In genomic region chr1:101178688-101179491, GRCh38 we compare ENCODE assay signal across 8 cellular contexts. TPM values are rescaled to one million over a fixed set of nuclear protein-coding genes. Genes with fewer than 3 reads are reported as not detected.
DNase-seq lines count a peak whose midpoint lies in the region; ATAC-seq, FAIRE-seq and TF ChIP-seq lines count a peak whose summit lies in the region.

No MANE protein-coding gene starts in this region.

- H3K9ac ChIP-seq in K562 (ENCODE audit: insufficient read depth in 1 of 2, low read depth in 2 of 2, low read length in 2 of 2) (no peak overlapping the region), Karpas-422 (ENCODE audit: low read length) (no peak overlapping the region)

- H3K4me2 ChIP-seq in K562 (ENCODE audit: insufficient read depth, low read length) (no peak overlapping the region), Karpas-422 (ENCODE audit: low read depth, low read length, poor library complexity, severe bottlenecking) (no peak overlapping the region)

- TF ChIP-seq CTCF in K562 (IDR thresholded peaks at IDR 0.05 in 2 of 3, conservative IDR thresholded peaks at IDR 0.05 in 1 of 3; ENCODE audit: insufficient read depth in 2 of 3, low read depth in 1 of 3, low read length in 3 of 3) (no peak), endothelial cell (IDR thresholded peaks at IDR 0.05; ENCODE audit: unreplicated experiment) (no peak)

- H3K27me3 Mint-ChIP-seq in endothelial cell (ENCODE audit: unreplicated experiment) = no peaks in the 10 kb centered on the region

- H3K36me3 Mint-ChIP-seq in endothelial cell (ENCODE audit: low read depth, unreplicated experiment) = no peaks in the 10 kb centered on the region

- H3K4me3 ChIP-seq in K562 (no peak overlapping the region), Karpas-422 (ENCODE audit: low read length) (no peak overlapping the region)

- H3K27ac ChIP-seq in K562 (ENCODE audit: extremely low read depth, low read depth, low read length) (no peak overlapping the region), Karpas-422 (ENCODE audit: low read length) (no peak overlapping the region)

- TF ChIP-seq EP300 in K562 (IDR thresholded peaks at IDR 0.05; ENCODE audit: low read length) = no peak

- H3K9me1 ChIP-seq in K562 (ENCODE audit: control insufficient read depth, insufficient read depth, low read length) = no peaks in the 10 kb centered on the region

- POLR2A ChIA-PET in K562 (lab: Yijun Ruan, JAX) = no interaction called here

- H3K9me3 ChIP-seq in K562 (replicated peaks; ENCODE audit: control insufficient read depth, insufficient read depth, low read depth, low read length) (no peaks in the 10 kb centered on the region), Karpas-422 (ENCODE audit: low read length) (no peaks in the 10 kb centered on the region)

- FAIRE-seq in K562 (lab: Jason Lieb, UNC) = no peak
- FAIRE-seq in frontal cortex (lab: Jason Lieb, UNC) = no peak

- H3K27ac Mint-ChIP-seq in endothelial cell (ENCODE audit: unreplicated experiment) = no peak overlapping the region

- H3K9me2 ChIP-seq in Karpas-422 (replicated peaks; ENCODE audit: insufficient read depth, low read length) = no peaks in the 10 kb centered on the region

- no peak for TF ChIP-seq POLR2A in K562 (conservative IDR thresholded peaks at IDR 0.05)

- TF ChIP-seq RAD21 in K562 (CRISPR knock-in tag; conservative IDR thresholded peaks at IDR 0.05 in 1 of 2, IDR thresholded peaks at IDR 0.05 in 1 of 2) = no peak

- no TSS peak for BruUV-seq in K562 (replicated peaks; lab: Mats Ljungman, UMichigan)

- H3K36me3 ChIP-seq in K562 (ENCODE audit: control insufficient read depth, insufficient read depth, low read length) = no peaks in the 10 kb centered on the region
- no peaks in the 10 kb centered on the region for H3K36me3 ChIP-seq in Karpas-422 (ENCODE audit: insufficient read depth, low read length)

- intact Hi-C loops in K562 (cut with micrococcal nuclease) = no loop called here

- peaks cover 10% of the 10 kb centered on the region for H3K4me1 Mint-ChIP-seq in endothelial cell (ENCODE audit: unreplicated experiment)

- H3K4me1 ChIP-seq in K562 (replicated peaks in 1 of 2; ENCODE audit: control insufficient read depth in 2 of 2, insufficient read depth in 2 of 2, low read length in 2 of 2) (no peaks in the 10 kb centered on the region), Karpas-422 (ENCODE audit: low read length) (no peaks in the 10 kb centered on the region)

- H3K4me3 Mint-ChIP-seq in endothelial cell (ENCODE audit: unreplicated experiment) = no peak overlapping the region

- H3K79me2 ChIP-seq in K562 (ENCODE audit: control insufficient read depth, insufficient read depth, low read length) = no peaks in the 10 kb centered on the region
- H3K79me2 ChIP-seq in Karpas-422 (ENCODE audit: low read length) = no peaks in the 10 kb centered on the region

- no peaks in the 10 kb centered on the region for H3K27me3 ChIP-seq in K562 (ENCODE audit: control insufficient read depth in 2 of 2, insufficient read depth in 2 of 2, low read length in 2 of 2)
- H3K27me3 ChIP-seq in Karpas-422 (ENCODE audit: low read length) = no peaks in the 10 kb centered on the region

- no peaks in the 10 kb centered on the region for H4K20me1 ChIP-seq in K562 (replicated peaks; ENCODE audit: control insufficient read depth, insufficient read depth, low read length)
- no peaks in the 10 kb centered on the region for H4K20me1 ChIP-seq in Karpas-422 (ENCODE audit: insufficient read depth, low read depth, low read length)

- H3K9me3 Mint-ChIP-seq in endothelial cell (ENCODE audit: unreplicated experiment) = no peaks in the 10 kb centered on the region

- 17% methylated on average over 8 of the region's 8 CpGs for WGBS in K562 (ENCODE audit: insufficient coverage, low coverage, missing lambda C conversion rate)

- peak overlapping the region; percentile 18; the same call in 1 of the 2 replicates for H2AFZ ChIP-seq in K562 (ENCODE audit: low read depth, low read length)
- H2AFZ ChIP-seq in Karpas-422 (ENCODE audit: low read length) = no peak overlapping the region

- ATAC-seq in GM18498 (IDR thresholded peaks at IDR 0.05; ENCODE audit: unreplicated experiment) = peak; percentile 89
- ATAC-seq in GM21390 (IDR thresholded peaks at IDR 0.05; ENCODE audit: unreplicated experiment) = peak; percentile 93
- ATAC-seq in HG03460 (IDR thresholded peaks at IDR 0.05; ENCODE audit: unreplicated experiment) = peak; percentile 86
- no peak for ATAC-seq in K562

- no peak for DNase-seq in K562 (ENCODE audit: extremely low read depth in 1 of 4, low spot score in 3 of 4)
- no peak for DNase-seq in NCI-H748 (lab: John Stamatoyannopoulos, UW; ENCODE audit: unreplicated experiment)
- DNase-seq in endothelial cell (ENCODE audit: low spot score) = no peak
- no peak for DNase-seq in frontal cortex (ENCODE audit: low spot score in 2 of 2)
- no peak for DNase-seq in Karpas-422

- CTCF ChIA-PET in K562 (lab: Yijun Ruan, JAX; ENCODE audit: low intra/inter-chr PET ratio) = no interaction called here

- in situ Hi-C loops in K562 (cut with MboI) = no loop called here

TF ChIP-seq in K562, 482 proteins besides CTCF, POLR2A, EP300 and RAD21 (continues in another document):
- TF ChIP-seq HNRNPH1 (optimal IDR thresholded peaks at IDR 0.05; ENCODE audit: low read depth, low read length) = no peak
- no peak for TF ChIP-seq ZNF551 (CRISPR knock-in tag; IDR thresholded peaks at IDR 0.05)
- no peak for TF ChIP-seq ZKSCAN8 (CRISPR knock-in tag; IDR thresholded peaks at IDR 0.05)
- TF ChIP-seq MCM7 (IDR thresholded peaks at IDR 0.05) = no peak
- TF ChIP-seq MTA2 (IDR thresholded peaks at IDR 0.05; ENCODE audit: low read depth) = no peak
- TF ChIP-seq ZNF395 (CRISPR knock-in tag; IDR thresholded peaks at IDR 0.05) = no peak
- TF ChIP-seq IRF1 (CRISPR knock-in tag; IDR thresholded peaks at IDR 0.05; ENCODE audit: borderline replicate concordance) = no peak
- no peak for TF ChIP-seq TCF15 (CRISPR knock-in tag; IDR thresholded peaks at IDR 0.05)
- no peak for TF ChIP-seq ETS1 (conservative IDR thresholded peaks at IDR 0.05; ENCODE audit: control insufficient read depth, low read depth, low read length)
- no peak for TF ChIP-seq HIVEP1 (CRISPR knock-in tag; IDR thresholded peaks at IDR 0.05)
- no peak for TF ChIP-seq ZNF436 (CRISPR knock-in tag; IDR thresholded peaks at IDR 0.05)
- no peak for TF ChIP-seq CCNT2 (IDR thresholded peaks at IDR 0.05; ENCODE audit: borderline replicate concordance, extremely low read depth, insufficient read length, low read depth, low read length)
- no peak for TF ChIP-seq TRIM28 (IDR thresholded peaks at IDR 0.05)
- TF ChIP-seq ZNF766 (CRISPR knock-in tag; conservative IDR thresholded peaks at IDR 0.05) = no peak

RNA-seq across cellular contexts. Expression of gene S1PR1, which starts 57.9 kb away (rescaled TPM):
- 0.93 and 1.5 TPM in 2 replicates for total RNA-seq in K562 (2011; cell fraction: chromatin; rRNA removed; ENCODE audit: low replicate concordance)
- total RNA-seq in K562 (2011; cell fraction: nucleolus; rRNA removed) = 0.92 and 1.3 TPM in 2 replicates
- total RNA-seq in K562 (2011; cell fraction: nucleoplasm; rRNA removed) = 0.61 and 0.73 TPM in 2 replicates
- total RNA-seq in K562 (2014; rRNA removed) (0.36 and 0.41 TPM in 2 replicates), K562 (2014; rRNA removed; fragmentation: Illumina TruSeq; extraction: Trizol) (0.29 and 0.32 TPM in 2 replicates), K562 (2015; rRNA removed; fragmentation: Illumina TruSeq; extraction: Trizol) (1.2 TPM in 2 replicates), K562 (2021) (0.73 and 1.1 TPM in 2 replicates), endothelial cell (ENCODE audit: unreplicated experiment) (79.1 TPM), frontal cortex (12.6 TPM)
- polyA plus RNA-seq in K562 (2011; rRNA removed) (0.85 and 1.0 TPM in 2 replicates), K562 (2014; fragmentation: Illumina TruSeq; extraction: Trizol) (0.43 and 0.54 TPM in 2 replicates), K562 (2014; fragmentation: Nextera tagmentation; extraction: Ambion mirVana) (under 1 TPM; 0.22 to 0.51 TPM), K562 (2014; rRNA removed) (0.32 and 0.34 TPM in 2 replicates)
- polyA plus RNA-seq in K562 (2011; cell fraction: cytosol; rRNA removed) = 1.4 and 1.7 TPM in 2 replicates
- 2.9 and 4.5 TPM in 2 replicates for polyA plus RNA-seq in K562 (2011; cell fraction: nucleus; rRNA removed)
- polyA plus RNA-seq in K562 (2012) = 1.6 and 1.9 TPM in 2 replicates
- 1.7 TPM in 2 replicates for polyA minus RNA-seq in K562 (2011; rRNA and poly(A)+ RNA removed)
- polyA minus RNA-seq in K562 (2011; cell fraction: cytosol; rRNA and poly(A)+ RNA removed) = 0.95 TPM in 1 of 2 replicates, not detected in the other
- 2.7 and 3.4 TPM in 2 replicates for polyA minus RNA-seq in K562 (2011; cell fraction: nucleus; rRNA and poly(A)+ RNA removed)
- total RNA-seq in Karpas-422 (2014; rRNA removed; shearing (Covaris generic); ENCODE audit: low replicate concordance) = not detected in 2 replicates
